ENCODE assay signal across 24 cellular contexts in the genomic region with DNA sequence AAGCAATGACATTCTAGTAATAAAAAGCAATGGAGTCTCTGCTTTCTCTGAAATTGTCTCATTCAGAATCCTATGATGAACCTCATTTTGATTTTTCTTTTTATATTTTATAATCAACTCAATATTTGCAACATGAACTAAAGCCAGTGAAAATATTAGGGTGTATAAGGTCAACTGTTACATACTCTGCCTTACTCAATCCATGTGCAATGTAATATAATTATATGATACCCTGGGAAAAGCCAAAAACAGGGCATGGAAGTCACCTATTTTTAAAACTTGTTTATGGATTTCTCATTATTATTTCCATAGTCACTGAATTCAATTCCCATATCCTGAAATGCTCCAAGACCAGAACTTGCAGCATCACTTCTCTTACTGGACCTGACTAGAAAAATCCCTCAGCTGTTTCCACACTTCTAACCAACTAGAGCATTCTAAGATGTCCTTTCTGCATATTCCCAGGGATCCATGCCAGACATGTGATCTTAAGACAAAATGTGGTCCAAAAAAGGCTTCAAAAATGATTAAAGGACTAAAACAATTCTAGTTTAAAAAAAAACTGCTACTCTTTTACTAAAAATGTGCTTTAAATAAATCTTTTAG.
"Had no signal": no experiment of that assay in that cellular context is flagged by ENCODE, and none has a peak within 500 bp of the region (broad histone marks: within the 10 kb centered on the region; RNA-seq: fewer than 3 reads in every experiment).

No MANE protein-coding gene starts in this region.

- ATAC-seq: left lung; lower lobe of right lung; naive thymus-derived CD8-positive, alpha-beta T cell; sciatic nerve; stimulated activated naive CD8-positive, alpha-beta T cell treated with anti-CD3 and anti-CD28 coated beads, Interleukin-15, amount 100 ng/mL, for 72 hours; upper lobe of right lung had no signal

- DNase-seq: central memory CD4-positive, alpha-beta T cell; dermis blood vessel endothelial cell; effector memory CD4-positive, alpha-beta T cell; kidney; left lung; lower lobe of right lung; naive thymus-derived CD8-positive, alpha-beta T cell; occipital lobe; ovary; retina; stimulated activated CD4-positive, alpha-beta T cell treated with anti-CD3 and anti-CD28 coated beads, Interleukin-12 subunit alpha, Interleukin-12 subunit beta, amount 100 ng/mL, for 4 hours; stimulated activated CD4-positive, alpha-beta T cell treated with anti-CD3 and anti-CD28 coated beads, Interleukin-1b, Interleukin-23, amount 100 ng/mL, for 48 hours; stimulated activated CD4-positive, alpha-beta T cell treated with anti-CD3 and anti-CD28 coated beads, Interleukin-4, amount 100 ng/mL, for 1 hour; stimulated activated CD8-positive, alpha-beta memory T cell treated with anti-CD3 and anti-CD28 coated beads, Interleukin-4, amount 100 ng/mL, for 48 hours; stimulated activated naive CD4-positive, alpha-beta T cell; stimulated activated naive CD8-positive, alpha-beta T cell treated with anti-CD3 and anti-CD28 coated beads, Interleukin-15, amount 100 ng/mL, for 72 hours; transverse colon; upper lobe of right lung; uterus had no signal

- H3K27me3 ChIP-seq: esophagus muscularis mucosa, left lung, ovary, suprapubic skin, transverse colon, upper lobe of right lung, uterus had no signal

- H3K4me1 ChIP-seq: esophagus muscularis mucosa, left lung, lower lobe of right lung, suprapubic skin, transverse colon, upper lobe of right lung, uterus had no signal

- H3K36me3 ChIP-seq: esophagus muscularis mucosa, left lung, lower lobe of right lung, ovary, suprapubic skin, transverse colon, upper lobe of right lung, uterus had no signal

- H3K9me3 ChIP-seq: esophagus muscularis mucosa, left lung, lower lobe of right lung, ovary, suprapubic skin, transverse colon, upper lobe of right lung, uterus had no signal

- H3K27ac ChIP-seq: coronary artery, esophagus muscularis mucosa, left lung, lower lobe of right lung, ovary, suprapubic skin, transverse colon, upper lobe of right lung had no signal

- H3K4me3 ChIP-seq: coronary artery, esophagus muscularis mucosa, left lung, lower lobe of right lung, ovary, smooth muscle cell, suprapubic skin, transverse colon, upper lobe of right lung, uterus had no signal
